19 cellular contexts compared by ENCODE assay signal in genomic region chr13:37313383-37313782, GRCh38.
DNase-seq lines count a peak whose midpoint lies in the region; ATAC-seq and TF ChIP-seq lines count a peak whose summit lies in the region.
"Had no signal": no experiment of that assay in that cellular context is flagged by ENCODE, and none has a peak within 500 bp of the region (broad histone marks: within the 10 kb centered on the region; RNA-seq: fewer than 3 reads in every experiment).

No MANE protein-coding gene starts in this region.

- DNase-seq in AG04449 (ENCODE audit: low read depth, low spot score) = peak; percentile 71
- peak; percentile 41 for DNase-seq in HFFc6
- DNase-seq in astrocyte of the spinal cord (ENCODE audit: low read depth, low spot score) = peak; percentile 91
- DNase-seq in fibroblast of the aortic adventitia (ENCODE audit: low read depth) = peak; percentile 96
- no peak for DNase-seq in HK-2 (ENCODE audit: unreplicated experiment)
- DNase-seq in stimulated activated naive CD4-positive, alpha-beta T cell treated with Interleukin-2 at 50 U/mL for 16 hours (lab: John Stamatoyannopoulos, UW) = no peak
- no peak for DNase-seq in AML-193 (lab: John Stamatoyannopoulos, UW)
- no peak for DNase-seq in body of pancreas
- DNase-seq: 8988T; activated CD4-positive, alpha-beta T cell treated with anti-CD3 and anti-CD28 coated beads, Interleukin-2, amount 50 U/mL, for 48 hours; activated naive CD8-positive, alpha-beta T cell treated with anti-CD3 and anti-CD28 coated beads, Interleukin-2, amount 10 ng/mL, durations not matched to agents 7 days and 5 days; activated T-cell treated with anti-CD3 and anti-CD28 coated beads, Interleukin-2, amount 50 U/mL, for 48 hours; COR-L47; cortex of kidney; NCI-H187 treated with DMSO at 0.1 percent for 48 hours; NCI-H524; spleen; stimulated activated naive B cell treated with anti-CD40 and anti-IgM and Interleukin-4, amounts not matched to agents 10 μg/mL and 1 μg/mL and 100 μg/mL, for 72 hours; trophoblast cell had no signal

- no peak for ATAC-seq in body of pancreas
- ATAC-seq: stimulated activated naive B cell treated with anti-CD40 and anti-IgM and Interleukin-4, amounts not matched to agents 10 μg/mL and 1 μg/mL and 100 μg/mL, for 72 hours had no signal

- H3K36me3 ChIP-seq in body of pancreas (replicated peaks in 1 of 2; ENCODE audit: insufficient read depth in 1 of 2, low read depth in 2 of 2) = no peaks in the 10 kb centered on the region
- H3K36me3 ChIP-seq: spleen had no signal

- CTCF ChIA-PET in AG04449 (lab: Yijun Ruan, JAX) = interaction anchor here (0.9 to 1.3 kb wide), 4 partner anchors 9 to 894 kb away, joined by 3 to 4 read pairs (median 3); no protein-coding TSS in a partner anchor

- H3K27ac Mint-ChIP-seq in HFFc6 = no peak overlapping the region
- H3K27ac Mint-ChIP-seq: activated naive CD8-positive, alpha-beta T cell treated with anti-CD3 and anti-CD28 coated beads, Interleukin-2, amount 10 ng/mL, durations not matched to agents 7 days and 5 days; stimulated activated naive B cell treated with anti-CD40 and anti-IgM and Interleukin-4, amounts not matched to agents 10 μg/mL and 1 μg/mL and 100 μg/mL, for 72 hours had no signal

- no peak overlapping the region for H3K27ac ChIP-seq in body of pancreas
- H3K27ac ChIP-seq: spleen had no signal

- intact Hi-C loops in body of pancreas (cut with DNase I) = no loop called here

- H3K4me3 Mint-ChIP-seq in HFFc6 = no peak overlapping the region
- H3K4me3 Mint-ChIP-seq: activated naive CD8-positive, alpha-beta T cell treated with anti-CD3 and anti-CD28 coated beads, Interleukin-2, amount 10 ng/mL, durations not matched to agents 7 days and 5 days; stimulated activated naive B cell treated with anti-CD40 and anti-IgM and Interleukin-4, amounts not matched to agents 10 μg/mL and 1 μg/mL and 100 μg/mL, for 72 hours had no signal

- TF ChIP-seq CTCF in AG04449 (IDR thresholded peaks at IDR 0.05; ENCODE audit: insufficient read depth, low read length, missing control alignments) (no peak), HFFc6 (IDR thresholded peaks at IDR 0.05) (no peak), astrocyte of the spinal cord (IDR thresholded peaks at IDR 0.05; ENCODE audit: low read depth, low read length) (no peak), fibroblast of the aortic adventitia (IDR thresholded peaks at IDR 0.05; ENCODE audit: insufficient read depth, low read length) (no peak), body of pancreas (IDR thresholded peaks at IDR 0.05) (no peak)

- in situ Hi-C loops in astrocyte of the spinal cord (cut with HindIII; ENCODE audit: low sequenced_read_pairs) = no loop called here

- no peaks in the 10 kb centered on the region for H3K9me3 ChIP-seq in body of pancreas

- TF ChIP-seq POLR2A in body of pancreas (IDR thresholded peaks at IDR 0.05) = no peak

- H3K4me1 ChIP-seq in body of pancreas = no peaks in the 10 kb centered on the region
- H3K4me1 ChIP-seq: spleen had no signal

- peaks cover 13% of the 10 kb centered on the region for H3K9me3 Mint-ChIP-seq in HFFc6

- H3K4me1 Mint-ChIP-seq in HFFc6 (ENCODE audit: low read depth) = peaks cover 18% of the 10 kb centered on the region
- H3K4me1 Mint-ChIP-seq: activated naive CD8-positive, alpha-beta T cell treated with anti-CD3 and anti-CD28 coated beads, Interleukin-2, amount 10 ng/mL, durations not matched to agents 7 days and 5 days; stimulated activated naive B cell treated with anti-CD40 and anti-IgM and Interleukin-4, amounts not matched to agents 10 μg/mL and 1 μg/mL and 100 μg/mL, for 72 hours had no signal

- H3K27me3 ChIP-seq in body of pancreas = no peaks in the 10 kb centered on the region
- H3K27me3 ChIP-seq: spleen had no signal

- H3K27me3 Mint-ChIP-seq in HFFc6 (ENCODE audit: insufficient read depth) = peaks cover 1% of the 10 kb centered on the region
- H3K27me3 Mint-ChIP-seq: activated naive CD8-positive, alpha-beta T cell treated with anti-CD3 and anti-CD28 coated beads, Interleukin-2, amount 10 ng/mL, durations not matched to agents 7 days and 5 days; stimulated activated naive B cell treated with anti-CD40 and anti-IgM and Interleukin-4, amounts not matched to agents 10 μg/mL and 1 μg/mL and 100 μg/mL, for 72 hours had no signal

- WGBS in body of pancreas, 2 donors = 20 to 26% methylated on average over 2 of the region's 2 CpGs

- H3K36me3 Mint-ChIP-seq in HFFc6 (ENCODE audit: low read depth) = peaks cover 13% of the 10 kb centered on the region
- H3K36me3 Mint-ChIP-seq: activated naive CD8-positive, alpha-beta T cell treated with anti-CD3 and anti-CD28 coated beads, Interleukin-2, amount 10 ng/mL, durations not matched to agents 7 days and 5 days; stimulated activated naive B cell treated with anti-CD40 and anti-IgM and Interleukin-4, amounts not matched to agents 10 μg/mL and 1 μg/mL and 100 μg/mL, for 72 hours had no signal

- no peak overlapping the region for H3K4me3 ChIP-seq in AG04449 (ENCODE audit: low read depth, low read length)
- no peak overlapping the region for H3K4me3 ChIP-seq in astrocyte of the spinal cord (ENCODE audit: low read depth, low read length)
- H3K4me3 ChIP-seq in fibroblast of the aortic adventitia (ENCODE audit: low read depth, low read length) = no peak overlapping the region
- H3K4me3 ChIP-seq in body of pancreas = no peak overlapping the region
- H3K4me3 ChIP-seq: spleen had no signal

- POLR2A ChIA-PET in AG04449 (lab: Yijun Ruan, JAX) = no interaction called here

Comparison
In these comparisons a context has a peak if more than half of its experiments do, and no peak if none do; other contexts are left out.
1. DNase-seq: peak in AG04449 (single experiment), HFFc6 (single experiment), astrocyte of the spinal cord (single experiment) and fibroblast of the aortic adventitia (single experiment); none in HK-2 (single experiment), stimulated activated naive CD4-positive, alpha-beta T cell treated with Interleukin-2 at 50 U/mL for 16 hours (single experiment), AML-193 (0 of 2) and body of pancreas (0 of 4).